ENCODE assay signal across 19 cellular contexts in genomic region chr2:134145519-134145918, GRCh38.
DNase-seq lines count a peak whose midpoint lies in the region; ATAC-seq and TF ChIP-seq lines count a peak whose summit lies in the region.
"Had no signal": no experiment of that assay in that cellular context is flagged by ENCODE, and none has a peak within 500 bp of the region (broad histone marks: within the 10 kb centered on the region; RNA-seq: fewer than 3 reads in every experiment).

No MANE protein-coding gene starts in this region.

- no peaks in the 10 kb centered on the region for H3K27me3 ChIP-seq in transverse colon
- H3K27me3 ChIP-seq: BLaER1 had no signal

- ATAC-seq in activated B cell treated with CpG ODN at 0.5 μM for 24 hours (ENCODE audit: low read depth) (no peak), GM21360 (IDR thresholded peaks at IDR 0.05; ENCODE audit: unreplicated experiment) (no peak)
- ATAC-seq in stimulated activated memory B cell treated with anti-CD40 and anti-IgM and Interleukin-4, amounts not matched to agents 10 μg/mL and 1 μg/mL and 100 μg/mL, for 72 hours: no peak
- ATAC-seq: Panc1, Right ventricle myocardium inferior had no signal

- TF ChIP-seq POLR2A in transverse colon (IDR thresholded peaks at IDR 0.05): no peak

- H3K27ac ChIP-seq in transverse colon: no peak overlapping the region
- H3K27ac ChIP-seq: 22Rv1, BLaER1, KMS-11, SK-N-MC had no signal

- no peak overlapping the region for H3K4me3 Mint-ChIP-seq in activated naive CD4-positive, alpha-beta T cell treated with anti-CD3 and anti-CD28 coated beads, Interleukin-2, amount 50 U/mL, for 24 hours
- H3K4me3 Mint-ChIP-seq in activated naive CD4-positive, alpha-beta T cell treated with anti-CD3 and anti-CD28 coated beads, Interleukin-2, amount 10 ng/mL, durations not matched to agents 7 days and 5 days: no peak overlapping the region
- H3K4me3 Mint-ChIP-seq in activated B cell treated with CpG ODN at 0.5 μM for 24 hours (no peak overlapping the region), endothelial cell (ENCODE audit: unreplicated experiment) (no peak overlapping the region)
- no peak overlapping the region for H3K4me3 Mint-ChIP-seq in stimulated activated memory B cell treated with anti-CD40 and anti-IgM and Interleukin-4, amounts not matched to agents 10 μg/mL and 1 μg/mL and 100 μg/mL, for 72 hours
- H3K4me3 Mint-ChIP-seq: H9 had no signal

- intact Hi-C loops in activated B cell treated with CpG ODN at 0.5 μM for 24 hours (cut with micrococcal nuclease) (no loop called here), transverse colon (cut with DNase I; ENCODE audit: low total_unique reads) (no loop called here)

- no peak for DNase-seq in activated naive CD4-positive, alpha-beta T cell treated with anti-CD3 and anti-CD28 coated beads, Interleukin-2, amount 10 ng/mL, durations not matched to agents 7 days and 5 days
- no peak for DNase-seq in activated B cell treated with CpG ODN at 0.5 μM for 24 hours
- DNase-seq in endothelial cell (ENCODE audit: low spot score): no peak
- no peak for DNase-seq in transverse colon
- no peak for DNase-seq in NCI-H226
- DNase-seq: COR-L47, EL, H9, NCI-H2081 treated with DMSO at 0.1 percent for 48 hours, NCI-H524 had no signal

- H3K27ac Mint-ChIP-seq in activated naive CD4-positive, alpha-beta T cell treated with anti-CD3 and anti-CD28 coated beads, Interleukin-2, amount 50 U/mL, for 24 hours: peak overlapping the region; percentile 49
- no peak overlapping the region for H3K27ac Mint-ChIP-seq in activated naive CD4-positive, alpha-beta T cell treated with anti-CD3 and anti-CD28 coated beads, Interleukin-2, amount 10 ng/mL, durations not matched to agents 7 days and 5 days
- H3K27ac Mint-ChIP-seq in activated B cell treated with CpG ODN at 0.5 μM for 24 hours (peak overlapping the region; percentile 74), endothelial cell (ENCODE audit: unreplicated experiment) (peak overlapping the region; percentile 38)
- peak overlapping the region; percentile 62 for H3K27ac Mint-ChIP-seq in stimulated activated memory B cell treated with anti-CD40 and anti-IgM and Interleukin-4, amounts not matched to agents 10 μg/mL and 1 μg/mL and 100 μg/mL, for 72 hours

- CTCF ChIA-PET in activated naive CD4-positive, alpha-beta T cell treated with anti-CD3 and anti-CD28 coated beads, Interleukin-2, amount 10 ng/mL, durations not matched to agents 7 days and 5 days (lab: Charles Lee): no interaction called here
- CTCF ChIA-PET in activated B cell treated with CpG ODN at 0.5 μM for 24 hours (lab: Charles Lee): no interaction called here

- H3K27me3 Mint-ChIP-seq in activated naive CD4-positive, alpha-beta T cell treated with anti-CD3 and anti-CD28 coated beads, Interleukin-2, amount 50 U/mL, for 24 hours: no peaks in the 10 kb centered on the region
- no peaks in the 10 kb centered on the region for H3K27me3 Mint-ChIP-seq in activated naive CD4-positive, alpha-beta T cell treated with anti-CD3 and anti-CD28 coated beads, Interleukin-2, amount 10 ng/mL, durations not matched to agents 7 days and 5 days
- H3K27me3 Mint-ChIP-seq in activated B cell treated with CpG ODN at 0.5 μM for 24 hours (no peaks in the 10 kb centered on the region), endothelial cell (ENCODE audit: unreplicated experiment) (peaks cover 5% of the 10 kb centered on the region)
- no peaks in the 10 kb centered on the region for H3K27me3 Mint-ChIP-seq in stimulated activated memory B cell treated with anti-CD40 and anti-IgM and Interleukin-4, amounts not matched to agents 10 μg/mL and 1 μg/mL and 100 μg/mL, for 72 hours

- POLR2A ChIA-PET in activated B cell treated with CpG ODN at 0.5 μM for 24 hours (lab: Charles Lee): interaction anchor here (0.6 to 1.2 kb wide), 2 partner anchors 10 to 29 kb away, joined by 3 to 4 read pairs; no protein-coding TSS in a partner anchor

- H3K4me3 ChIP-seq in transverse colon: no peak overlapping the region
- H3K4me3 ChIP-seq: BLaER1, SK-N-MC had no signal

- no peaks in the 10 kb centered on the region for H3K9me3 Mint-ChIP-seq in activated naive CD4-positive, alpha-beta T cell treated with anti-CD3 and anti-CD28 coated beads, Interleukin-2, amount 50 U/mL, for 24 hours
- H3K9me3 Mint-ChIP-seq in activated naive CD4-positive, alpha-beta T cell treated with anti-CD3 and anti-CD28 coated beads, Interleukin-2, amount 10 ng/mL, durations not matched to agents 7 days and 5 days: no peaks in the 10 kb centered on the region
- H3K9me3 Mint-ChIP-seq in activated B cell treated with CpG ODN at 0.5 μM for 24 hours (no peaks in the 10 kb centered on the region), endothelial cell (ENCODE audit: unreplicated experiment) (no peaks in the 10 kb centered on the region)
- no peaks in the 10 kb centered on the region for H3K9me3 Mint-ChIP-seq in stimulated activated memory B cell treated with anti-CD40 and anti-IgM and Interleukin-4, amounts not matched to agents 10 μg/mL and 1 μg/mL and 100 μg/mL, for 72 hours
- H3K9me3 Mint-ChIP-seq: H9 had no signal

- peaks cover 9% of the 10 kb centered on the region for H3K36me3 Mint-ChIP-seq in activated naive CD4-positive, alpha-beta T cell treated with anti-CD3 and anti-CD28 coated beads, Interleukin-2, amount 50 U/mL, for 24 hours
- peaks cover 6% of the 10 kb centered on the region for H3K36me3 Mint-ChIP-seq in activated naive CD4-positive, alpha-beta T cell treated with anti-CD3 and anti-CD28 coated beads, Interleukin-2, amount 10 ng/mL, durations not matched to agents 7 days and 5 days
- H3K36me3 Mint-ChIP-seq in activated B cell treated with CpG ODN at 0.5 μM for 24 hours (ENCODE audit: low read depth) (peaks cover 35% of the 10 kb centered on the region), endothelial cell (ENCODE audit: low read depth, unreplicated experiment) (peaks cover 19% of the 10 kb centered on the region)
- peaks cover 35% of the 10 kb centered on the region for H3K36me3 Mint-ChIP-seq in stimulated activated memory B cell treated with anti-CD40 and anti-IgM and Interleukin-4, amounts not matched to agents 10 μg/mL and 1 μg/mL and 100 μg/mL, for 72 hours

- H3K4me1 Mint-ChIP-seq in activated naive CD4-positive, alpha-beta T cell treated with anti-CD3 and anti-CD28 coated beads, Interleukin-2, amount 50 U/mL, for 24 hours: peaks cover 82% of the 10 kb centered on the region
- H3K4me1 Mint-ChIP-seq in activated naive CD4-positive, alpha-beta T cell treated with anti-CD3 and anti-CD28 coated beads, Interleukin-2, amount 10 ng/mL, durations not matched to agents 7 days and 5 days: peaks cover 8% of the 10 kb centered on the region
- H3K4me1 Mint-ChIP-seq in activated B cell treated with CpG ODN at 0.5 μM for 24 hours (peaks cover 96% of the 10 kb centered on the region), endothelial cell (ENCODE audit: unreplicated experiment) (peaks cover 83% of the 10 kb centered on the region)
- peaks cover 97% of the 10 kb centered on the region for H3K4me1 Mint-ChIP-seq in stimulated activated memory B cell treated with anti-CD40 and anti-IgM and Interleukin-4, amounts not matched to agents 10 μg/mL and 1 μg/mL and 100 μg/mL, for 72 hours

- no peak for TF ChIP-seq EP300 in transverse colon (IDR thresholded peaks at IDR 0.05; ENCODE audit: low read depth)

- H3K4me1 ChIP-seq in transverse colon: peaks cover 5 to 31% (median 18%) of the 10 kb centered on the region in 4 donors

- TF ChIP-seq CTCF in activated B cell treated with CpG ODN at 0.5 μM for 24 hours (IDR thresholded peaks at IDR 0.05): no peak
- TF ChIP-seq CTCF in endothelial cell (IDR thresholded peaks at IDR 0.05; ENCODE audit: unreplicated experiment): no peak
- TF ChIP-seq CTCF in transverse colon (IDR thresholded peaks at IDR 0.05): no peak

- H3K9me3 ChIP-seq in transverse colon: no peaks in the 10 kb centered on the region
- H3K9me3 ChIP-seq: BLaER1 had no signal

- in situ Hi-C loops in transverse colon (cut with MboI; ENCODE audit: low pct_ligation_motif_present in 1 of 4, low pct_unique_long_range_greater_than_20kb in 1 of 4, low sequenced_read_pairs in 3 of 4): no loop called here

- no peaks in the 10 kb centered on the region for H3K36me3 ChIP-seq in transverse colon

- WGBS in transverse colon (ENCODE audit: low coverage in 1 of 2), 2 donors: 97 to 98% methylated on average over 4 to 5 of the region's 5 CpGs
